ENCODE assay signal across 21 cellular contexts in genomic region chr7:47816647-47817046, GRCh38.
DNase-seq lines count a peak whose midpoint lies in the region; ATAC-seq and TF ChIP-seq lines count a peak whose summit lies in the region.
"Had no signal": no experiment of that assay in that cellular context is flagged by ENCODE, and none has a peak within 500 bp of the region (broad histone marks: within the 10 kb centered on the region; RNA-seq: fewer than 3 reads in every experiment).

No MANE protein-coding gene starts in this region.

- H3K9me2 ChIP-seq in PC-3 (replicated peaks; ENCODE audit: low read length): no peaks in the 10 kb centered on the region

- no peaks in the 10 kb centered on the region for H3K4me1 ChIP-seq in breast epithelium
- peaks cover 18% of the 10 kb centered on the region for H3K4me1 ChIP-seq in PC-3 (ENCODE audit: insufficient read depth, low read length)
- H3K4me1 ChIP-seq in thoracic aorta (ENCODE audit: control insufficient read depth in 1 of 2, low read depth in 2 of 2): peaks cover 0 to 25% of the 10 kb centered on the region in 2 donors
- H3K4me1 ChIP-seq: thyroid gland had no signal

- CTCF ChIA-PET in MCF 10A (lab: Yijun Ruan, JAX): interaction anchor here (1.0 to 1.3 kb wide), 3 partner anchors 10 to 18 kb away, joined by 3 to 5 read pairs (median 4); no protein-coding TSS in a partner anchor
- CTCF ChIA-PET in PC-3 (lab: Charles Lee): no interaction called here

- no peaks in the 10 kb centered on the region for H3K36me3 Mint-ChIP-seq in MCF 10A (ENCODE audit: insufficient read depth, unreplicated experiment)
- H3K36me3 Mint-ChIP-seq in activated T-cell treated with anti-CD3 and anti-CD28 coated beads, Interleukin-2, amount 50 U/mL, for 72 hours (ENCODE audit: insufficient read depth in 2 of 2): no peaks in the 10 kb centered on the region
- H3K36me3 Mint-ChIP-seq: activated CD8-positive, alpha-beta memory T cell treated with anti-CD3 and anti-CD28 coated beads, Interleukin-2, amount 10 ng/mL, durations not matched to agents 7 days and 5 days; brain; CD4-positive, alpha-beta memory T cell had no signal

- POLR2A ChIA-PET in MCF 10A (lab: Yijun Ruan, JAX) (interaction anchor here (0.8 kb wide), 1 partner anchor 12 kb away, joined by 3 read pairs; no protein-coding TSS in a partner anchor), PC-3 (lab: Charles Lee; ENCODE audit: unreplicated experiment) (no interaction called here)

- H3K9me3 ChIP-seq in breast epithelium (no peaks in the 10 kb centered on the region), PC-3 (ENCODE audit: low read length) (no peaks in the 10 kb centered on the region), thoracic aorta (no peaks in the 10 kb centered on the region)
- H3K9me3 ChIP-seq: neutrophil, thyroid gland had no signal

- no peaks in the 10 kb centered on the region for H3K27me3 ChIP-seq in breast epithelium
- no peaks in the 10 kb centered on the region for H3K27me3 ChIP-seq in PC-3 (ENCODE audit: low read length)
- no peaks in the 10 kb centered on the region for H3K27me3 ChIP-seq in thoracic aorta (replicated peaks; ENCODE audit: insufficient read depth)
- H3K27me3 ChIP-seq: neutrophil, thyroid gland had no signal

- H3K4me1 Mint-ChIP-seq in MCF 10A (ENCODE audit: insufficient read depth, unreplicated experiment): peaks cover 7% of the 10 kb centered on the region
- H3K4me1 Mint-ChIP-seq in activated T-cell treated with anti-CD3 and anti-CD28 coated beads, Interleukin-2, amount 50 U/mL, for 72 hours (ENCODE audit: low read depth): no peaks in the 10 kb centered on the region
- H3K4me1 Mint-ChIP-seq: activated CD8-positive, alpha-beta memory T cell treated with anti-CD3 and anti-CD28 coated beads, Interleukin-2, amount 10 ng/mL, durations not matched to agents 7 days and 5 days; CD4-positive, alpha-beta memory T cell had no signal

- peak; percentile 30 for DNase-seq in MCF 10A (ENCODE audit: unreplicated experiment)
- DNase-seq in breast epithelium (ENCODE audit: low spot score in 2 of 2): no peak
- peak; percentile 63 for DNase-seq in PC-3
- peak; percentile 71 for DNase-seq in fibroblast of peridontal ligament (ENCODE audit: extremely low read depth)
- no peak for DNase-seq in thoracic aorta (ENCODE audit: low spot score)
- no peak for DNase-seq in activated T-cell treated with anti-CD3 and anti-CD28 coated beads, Interleukin-2, amount 50 U/mL, for 72 hours
- DNase-seq: 8988T; activated CD8-positive, alpha-beta memory T cell treated with anti-CD3 and anti-CD28 coated beads, Interleukin-2, amount 10 ng/mL, durations not matched to agents 7 days and 5 days; activated naive CD4-positive, alpha-beta T cell; CD4-positive, alpha-beta memory T cell; DMS79; effector memory CD8-positive, alpha-beta T cell; foreskin melanocyte; MM.1S; stimulated activated CD4-positive, alpha-beta T cell treated with anti-CD3 and anti-CD28 coated beads, Interleukin-4, amount 100 ng/mL, for 24 hours; thyroid gland had no signal

- no TSS peak for BruUV-seq in MCF 10A (replicated peaks; lab: Mats Ljungman, UMichigan)
- BruUV-seq in PC-3 (replicated peaks; lab: Mats Ljungman, UMichigan): no TSS peak

- H4K20me1 ChIP-seq in PC-3 (ENCODE audit: low read length): no peaks in the 10 kb centered on the region

- peak; percentile 84 for ATAC-seq in PC-3
- ATAC-seq in thoracic aorta (ENCODE audit: insufficient number of reproducible peaks, low FRiP score, low read depth): peak; percentile 85
- no peak for ATAC-seq in GM18909 (IDR thresholded peaks at IDR 0.05; ENCODE audit: poor library complexity, unreplicated experiment)
- no peak for ATAC-seq in GM18517 (IDR thresholded peaks at IDR 0.05; ENCODE audit: unreplicated experiment)
- ATAC-seq in activated T-cell treated with anti-CD3 and anti-CD28 coated beads, Interleukin-2, amount 50 U/mL, for 72 hours (replicated peaks in 1 of 2): no peak
- ATAC-seq: activated CD8-positive, alpha-beta memory T cell treated with anti-CD3 and anti-CD28 coated beads, Interleukin-2, amount 10 ng/mL, durations not matched to agents 7 days and 5 days; effector memory CD8-positive, alpha-beta T cell; GM23338 had no signal

- H3K9ac ChIP-seq in PC-3 (ENCODE audit: low read length): no peak overlapping the region

- H3K79me2 ChIP-seq in PC-3 (ENCODE audit: low read length): no peaks in the 10 kb centered on the region

- H3K27ac Mint-ChIP-seq in MCF 10A (ENCODE audit: low read depth, unreplicated experiment): no peak overlapping the region
- H3K27ac Mint-ChIP-seq in activated T-cell treated with anti-CD3 and anti-CD28 coated beads, Interleukin-2, amount 50 U/mL, for 72 hours: no peak overlapping the region
- H3K27ac Mint-ChIP-seq: activated CD8-positive, alpha-beta memory T cell treated with anti-CD3 and anti-CD28 coated beads, Interleukin-2, amount 10 ng/mL, durations not matched to agents 7 days and 5 days; CD4-positive, alpha-beta memory T cell; effector memory CD8-positive, alpha-beta T cell; GM23338 had no signal

- no peaks in the 10 kb centered on the region for H3K27me3 Mint-ChIP-seq in MCF 10A (ENCODE audit: insufficient read depth, unreplicated experiment)
- H3K27me3 Mint-ChIP-seq in activated T-cell treated with anti-CD3 and anti-CD28 coated beads, Interleukin-2, amount 50 U/mL, for 72 hours (ENCODE audit: low read depth): no peaks in the 10 kb centered on the region
- H3K27me3 Mint-ChIP-seq: CD4-positive, alpha-beta memory T cell had no signal

- H3K9me3 Mint-ChIP-seq in MCF 10A (ENCODE audit: unreplicated experiment): no peaks in the 10 kb centered on the region
- H3K9me3 Mint-ChIP-seq in activated T-cell treated with anti-CD3 and anti-CD28 coated beads, Interleukin-2, amount 50 U/mL, for 72 hours: no peaks in the 10 kb centered on the region
- H3K9me3 Mint-ChIP-seq: brain; CD4-positive, alpha-beta memory T cell; effector memory CD8-positive, alpha-beta T cell; GM23338 had no signal

- TF ChIP-seq POLR2A in breast epithelium (IDR thresholded peaks at IDR 0.05): no peak

- H3K4me2 ChIP-seq in PC-3 (ENCODE audit: low read length): no peak overlapping the region
- H3K4me2 ChIP-seq: GM23338 had no signal

- no peaks in the 10 kb centered on the region for H3K36me3 ChIP-seq in breast epithelium
- no peaks in the 10 kb centered on the region for H3K36me3 ChIP-seq in PC-3 (ENCODE audit: low read depth, low read length)
- H3K36me3 ChIP-seq in thoracic aorta: no peaks in the 10 kb centered on the region
- H3K36me3 ChIP-seq: neutrophil, thyroid gland had no signal

- no peak overlapping the region for H2AFZ ChIP-seq in PC-3 (ENCODE audit: low read length)

- no peak overlapping the region for H3K4me3 ChIP-seq in breast epithelium
- no peak overlapping the region for H3K4me3 ChIP-seq in PC-3 (ENCODE audit: low read length)
- no peak overlapping the region for H3K4me3 ChIP-seq in thoracic aorta
- H3K4me3 ChIP-seq: GM23338, thyroid gland had no signal

- H3K27ac ChIP-seq in breast epithelium (no peak overlapping the region), PC-3 (ENCODE audit: low read length) (no peak overlapping the region), thoracic aorta (peak overlapping the region in 1 of 2 donors; percentile 42)
- H3K27ac ChIP-seq: neutrophil, thyroid gland had no signal

- intact Hi-C loops in MCF 10A (cut with micrococcal nuclease) (loop anchor here (5.0 kb wide), 1 partner anchor 149 kb away; no protein-coding TSS in a partner anchor), breast epithelium (cut with DNase I; ENCODE audit: low total_unique reads) (no loop called here), PC-3 (cut with micrococcal nuclease) (loop anchor here (5.0 to 10.0 kb wide), 2 partner anchors 121 to 242 kb away; no protein-coding TSS in a partner anchor)

- TF ChIP-seq CTCF in MCF 10A (IDR thresholded peaks at IDR 0.05; ENCODE audit: unreplicated experiment): no peak
- TF ChIP-seq CTCF in breast epithelium (IDR thresholded peaks at IDR 0.05): no peak
- no peak for TF ChIP-seq CTCF in PC-3 (conservative IDR thresholded peaks at IDR 0.05; ENCODE audit: low read depth, low read length)
- no peak for TF ChIP-seq CTCF in thoracic aorta (IDR thresholded peaks at IDR 0.05)

- no peak overlapping the region for H3K4me3 Mint-ChIP-seq in MCF 10A (ENCODE audit: unreplicated experiment)
- no peak overlapping the region for H3K4me3 Mint-ChIP-seq in activated T-cell treated with anti-CD3 and anti-CD28 coated beads, Interleukin-2, amount 50 U/mL, for 72 hours
- H3K4me3 Mint-ChIP-seq: activated CD8-positive, alpha-beta memory T cell treated with anti-CD3 and anti-CD28 coated beads, Interleukin-2, amount 10 ng/mL, durations not matched to agents 7 days and 5 days; brain; CD4-positive, alpha-beta memory T cell; effector memory CD8-positive, alpha-beta T cell; GM23338 had no signal

- no peaks in the 10 kb centered on the region for H3F3A ChIP-seq in PC-3 (ENCODE audit: low read length, unreplicated experiment)

Comparison
In these comparisons a context has a peak if more than half of its experiments do, and no peak if none do; other contexts are left out.
1. DNase-seq: peak in MCF 10A (single experiment), PC-3 (single experiment) and fibroblast of peridontal ligament (single experiment); none in breast epithelium (0 of 2), thoracic aorta (single experiment) and activated T-cell treated with anti-CD3 and anti-CD28 coated beads, Interleukin-2, amount 50 U/mL, for 72 hours (0 of 2).
2. ATAC-seq: peak in PC-3 (single experiment) and thoracic aorta (single experiment); none in GM18909 (single experiment), GM18517 (single experiment) and activated T-cell treated with anti-CD3 and anti-CD28 coated beads, Interleukin-2, amount 50 U/mL, for 72 hours (0 of 2).